Comparison of ENCODE assay signal across 27 cellular contexts in the genomic region with DNA sequence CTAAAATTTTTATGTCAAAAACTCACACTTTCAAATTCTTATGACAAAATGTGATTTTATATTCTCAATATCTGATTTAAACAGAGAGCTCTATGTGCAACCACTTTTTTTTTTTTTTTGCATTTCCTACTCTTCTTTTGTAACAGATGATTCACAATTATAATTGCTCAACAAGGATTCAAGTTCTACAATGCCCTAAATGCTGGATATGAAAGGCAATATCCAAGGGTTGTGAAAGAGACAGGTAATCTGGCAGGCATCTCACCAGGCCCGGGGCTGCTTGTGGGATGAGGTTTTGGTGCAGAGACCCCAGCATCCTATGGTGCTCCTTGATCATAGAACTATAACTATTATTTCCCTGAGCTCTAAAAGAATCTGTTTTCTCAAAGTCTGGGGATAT.
DNase-seq lines count a peak whose midpoint lies in the region; ATAC-seq and TF ChIP-seq lines count a peak whose summit lies in the region.
"Had no signal": no experiment of that assay in that cellular context is flagged by ENCODE, and none has a peak within 500 bp of the region (broad histone marks: within the 10 kb centered on the region; RNA-seq: fewer than 3 reads in every experiment).

No MANE protein-coding gene starts in this region.

- no peaks in the 10 kb centered on the region for H3K36me3 Mint-ChIP-seq in stimulated activated effector memory CD8-positive, alpha-beta T cell treated with anti-CD3 and anti-CD28 coated beads, Interleukin-12 subunit alpha, Interleukin-12 subunit beta, amount 100 ng/mL, for 72 hours
- H3K36me3 Mint-ChIP-seq in CD8-positive, alpha-beta memory T cell: no peaks in the 10 kb centered on the region
- H3K36me3 Mint-ChIP-seq: activated naive CD8-positive, alpha-beta T cell treated with anti-CD3 and anti-CD28 coated beads, Interleukin-2, amount 10 ng/mL, durations not matched to agents 7 days and 5 days; mesothelial cell of epicardium; naive B cell had no signal

- H3K4me1 ChIP-seq in mammary epithelial cell (ENCODE audit: insufficient read depth, low read length) (peaks cover 23% of the 10 kb centered on the region), HAP-1 (no peaks in the 10 kb centered on the region)
- H3K4me1 ChIP-seq in CD8-positive, alpha-beta memory T cell (ENCODE audit: insufficient read depth, low read length): no peaks in the 10 kb centered on the region
- H3K4me1 ChIP-seq: left lung, stomach, tibial artery had no signal

- H3K9me3 ChIP-seq in mammary epithelial cell (replicated peaks; ENCODE audit: insufficient read depth, low read length) (no peaks in the 10 kb centered on the region), HAP-1 (no peaks in the 10 kb centered on the region)
- H3K9me3 ChIP-seq in CD8-positive, alpha-beta memory T cell (ENCODE audit: low read length): no peaks in the 10 kb centered on the region
- H3K9me3 ChIP-seq: gastroesophageal sphincter, left lung, stomach, tibial artery had no signal

- DNase-seq in AG08395 (ENCODE audit: low spot score) (peak; percentile 37), HT1080 (ENCODE audit: low read depth) (peak; percentile 64), mammary epithelial cell (peak; percentile 82), foreskin fibroblast (peak; percentile 3 to 6), HAP-1 (ENCODE audit: low spot score in 2 of 2) (no peak)
- no peak for DNase-seq in stimulated activated effector memory CD8-positive, alpha-beta T cell treated with anti-CD3 and anti-CD28 coated beads, Interleukin-12 subunit alpha, Interleukin-12 subunit beta, amount 100 ng/mL, for 72 hours (ENCODE audit: low spot score in 2 of 2)
- no peak for DNase-seq in CD8-positive, alpha-beta memory T cell
- DNase-seq: activated CD4-positive, alpha-beta T cell treated with anti-CD3 and anti-CD28 coated beads for 48 hours; activated CD8-positive, alpha-beta memory T cell treated with anti-CD3 and anti-CD28 coated beads for 24 hours; activated effector memory CD4-positive, alpha-beta T cell treated with anti-CD3 and anti-CD28 coated beads, Interleukin-2, amount 50 U/mL, for 16 hours; activated naive CD8-positive, alpha-beta T cell treated with anti-CD3 and anti-CD28 coated beads, Interleukin-2, amount 10 ng/mL, durations not matched to agents 7 days and 5 days; DMS153; GDM1; H7; hippocampal formation; KBM-7; left lung; naive B cell; NCI-H1417 treated with DMSO at 0.1 percent for 48 hours; NCI-H2081; small intestine; stomach; tibial artery; WERI-Rb-1 had no signal

- CTCF ChIA-PET in mammary epithelial cell (lab: Charles Lee; ENCODE audit: low non-redundant PET): interaction anchor here (0.6 kb wide), 1 partner anchor 309 kb away, joined by 3 read pairs; no protein-coding TSS in a partner anchor
- CTCF ChIA-PET in CD8-positive, alpha-beta memory T cell (lab: Charles Lee): no interaction called here

- dilution Hi-C loops in mammary epithelial cell (cut with HindIII; ENCODE audit: low sequenced_read_pairs): no loop called here

- POLR2A ChIA-PET in CD8-positive, alpha-beta memory T cell (lab: Charles Lee): no interaction called here

- H3K9ac ChIP-seq in mammary epithelial cell (ENCODE audit: insufficient read depth, low read length): no peak overlapping the region

- H3K27me3 Mint-ChIP-seq in CD8-positive, alpha-beta memory T cell: no peaks in the 10 kb centered on the region
- H3K27me3 Mint-ChIP-seq: activated naive CD8-positive, alpha-beta T cell treated with anti-CD3 and anti-CD28 coated beads, Interleukin-2, amount 10 ng/mL, durations not matched to agents 7 days and 5 days; naive B cell had no signal

- intact Hi-C loops in mammary epithelial cell (cut with micrococcal nuclease): no loop called here

- WGBS in mammary epithelial cell (ENCODE audit: low coverage, missing lambda C conversion rate): 0% methylated on average over 1 of the region's 1 CpG

- no peak overlapping the region for H3K27ac ChIP-seq in mammary epithelial cell (ENCODE audit: insufficient read depth, low read depth, low read length)
- no peak overlapping the region for H3K27ac ChIP-seq in CD8-positive, alpha-beta memory T cell (ENCODE audit: low read depth, low read length)
- H3K27ac ChIP-seq: gastroesophageal sphincter, left lung, stomach, tibial artery, WERI-Rb-1 had no signal

- no peaks in the 10 kb centered on the region for H3K27me3 ChIP-seq in mammary epithelial cell (ENCODE audit: insufficient read depth, low read length)
- H3K27me3 ChIP-seq in HAP-1 (ENCODE audit: low read depth): no peaks in the 10 kb centered on the region
- H3K27me3 ChIP-seq in CD8-positive, alpha-beta memory T cell (ENCODE audit: insufficient read depth, low read length, poor library complexity, severe bottlenecking): no peaks in the 10 kb centered on the region
- H3K27me3 ChIP-seq: gastroesophageal sphincter, left lung, stomach, tibial artery had no signal

- H3K4me3 ChIP-seq in mammary epithelial cell (replicated peaks in 1 of 3; ENCODE audit: insufficient read depth in 1 of 3, low read depth in 2 of 3, low read length in 3 of 3) (no peak overlapping the region), foreskin fibroblast (ENCODE audit: low read depth in 1 of 2, low read length in 2 of 2) (no peak overlapping the region), HAP-1 (no peak overlapping the region)
- no peak overlapping the region for H3K4me3 ChIP-seq in CD8-positive, alpha-beta memory T cell (ENCODE audit: low read length)
- H3K4me3 ChIP-seq: gastroesophageal sphincter, left lung, stomach, tibial artery had no signal

- H3K27ac Mint-ChIP-seq in stimulated activated effector memory CD8-positive, alpha-beta T cell treated with anti-CD3 and anti-CD28 coated beads, Interleukin-12 subunit alpha, Interleukin-12 subunit beta, amount 100 ng/mL, for 72 hours: no peak overlapping the region
- H3K27ac Mint-ChIP-seq in CD8-positive, alpha-beta memory T cell: no peak overlapping the region
- H3K27ac Mint-ChIP-seq: activated naive CD8-positive, alpha-beta T cell treated with anti-CD3 and anti-CD28 coated beads, Interleukin-2, amount 10 ng/mL, durations not matched to agents 7 days and 5 days; mesothelial cell of epicardium had no signal

- in situ Hi-C loops in mammary epithelial cell (cut with MboI; ENCODE audit: low sequenced_read_pairs in 2 of 2): no loop called here
- in situ Hi-C loops in HAP-1 (cut with MboI; ENCODE audit: low sequenced_read_pairs): no loop called here

- no peaks in the 10 kb centered on the region for H4K20me1 ChIP-seq in mammary epithelial cell (ENCODE audit: insufficient read depth, low read length)

- no peak overlapping the region for H3K4me3 Mint-ChIP-seq in stimulated activated effector memory CD8-positive, alpha-beta T cell treated with anti-CD3 and anti-CD28 coated beads, Interleukin-12 subunit alpha, Interleukin-12 subunit beta, amount 100 ng/mL, for 72 hours
- H3K4me3 Mint-ChIP-seq in CD8-positive, alpha-beta memory T cell: no peak overlapping the region
- H3K4me3 Mint-ChIP-seq: activated naive CD8-positive, alpha-beta T cell treated with anti-CD3 and anti-CD28 coated beads, Interleukin-2, amount 10 ng/mL, durations not matched to agents 7 days and 5 days; mesothelial cell of epicardium; naive B cell had no signal

- no peak overlapping the region for H3K4me2 ChIP-seq in mammary epithelial cell (ENCODE audit: insufficient read depth, low read depth, low read length)

- H3K9me3 Mint-ChIP-seq in stimulated activated effector memory CD8-positive, alpha-beta T cell treated with anti-CD3 and anti-CD28 coated beads, Interleukin-12 subunit alpha, Interleukin-12 subunit beta, amount 100 ng/mL, for 72 hours: peaks cover 10% of the 10 kb centered on the region
- H3K9me3 Mint-ChIP-seq in CD8-positive, alpha-beta memory T cell: peaks cover 0 to 5% (median 4%) of the 10 kb centered on the region in 5 donors
- H3K9me3 Mint-ChIP-seq: mesothelial cell of epicardium had no signal

- no peak overlapping the region for H2AFZ ChIP-seq in mammary epithelial cell (ENCODE audit: low read depth, low read length)

- no peak for ATAC-seq in stimulated activated effector memory CD8-positive, alpha-beta T cell treated with anti-CD3 and anti-CD28 coated beads, Interleukin-12 subunit alpha, Interleukin-12 subunit beta, amount 100 ng/mL, for 72 hours
- ATAC-seq in HG03095 (IDR thresholded peaks at IDR 0.05; ENCODE audit: unreplicated experiment): no peak
- ATAC-seq: gastroesophageal sphincter, left lung had no signal

- no peak for TF ChIP-seq CTCF in mammary epithelial cell (conservative IDR thresholded peaks at IDR 0.05 in 1 of 2, IDR thresholded peaks at IDR 0.05 in 1 of 2; ENCODE audit: extremely low read depth in 1 of 2, insufficient read depth in 1 of 2, low read depth in 1 of 2, low read length in 2 of 2)
- no peak for TF ChIP-seq CTCF in foreskin fibroblast (IDR thresholded peaks at IDR 0.05; ENCODE audit: low read depth, low read length)

- no peaks in the 10 kb centered on the region for H3K79me2 ChIP-seq in mammary epithelial cell (ENCODE audit: insufficient read depth, low read length)

- H3K36me3 ChIP-seq in mammary epithelial cell (ENCODE audit: insufficient read depth, low read length) (no peaks in the 10 kb centered on the region), HAP-1 (replicated peaks) (no peaks in the 10 kb centered on the region; the same call in 1 of the 2 replicates)
- H3K36me3 ChIP-seq in CD8-positive, alpha-beta memory T cell (ENCODE audit: insufficient read depth, low read length): no peaks in the 10 kb centered on the region
- H3K36me3 ChIP-seq: gastroesophageal sphincter, left lung, stomach, tibial artery, WERI-Rb-1 had no signal

- BruUV-seq in mammary epithelial cell (replicated peaks; lab: Mats Ljungman, UMichigan): no TSS peak

- no peaks in the 10 kb centered on the region for H3K4me1 Mint-ChIP-seq in stimulated activated effector memory CD8-positive, alpha-beta T cell treated with anti-CD3 and anti-CD28 coated beads, Interleukin-12 subunit alpha, Interleukin-12 subunit beta, amount 100 ng/mL, for 72 hours
- H3K4me1 Mint-ChIP-seq in CD8-positive, alpha-beta memory T cell: no peaks in the 10 kb centered on the region
- H3K4me1 Mint-ChIP-seq: activated naive CD8-positive, alpha-beta T cell treated with anti-CD3 and anti-CD28 coated beads, Interleukin-2, amount 10 ng/mL, durations not matched to agents 7 days and 5 days; naive B cell had no signal

Comparison
In these comparisons a context has a peak if more than half of its experiments do, and no peak if none do; other contexts are left out.
1. DNase-seq: peak in AG08395 (single experiment), HT1080 (single experiment), mammary epithelial cell (single experiment) and foreskin fibroblast (2 of 2); none in stimulated activated effector memory CD8-positive, alpha-beta T cell treated with anti-CD3 and anti-CD28 coated beads, Interleukin-12 subunit alpha, Interleukin-12 subunit beta, amount 100 ng/mL, for 72 hours (0 of 2), HAP-1 (0 of 2) and CD8-positive, alpha-beta memory T cell (0 of 5).